Comparison of ENCODE assay signal across 1 cellular context in genomic region chr6:13711384-13711725, GRCh38.
TF ChIP-seq lines count a peak whose summit lies in the region.

No MANE protein-coding gene starts in this region.

TF ChIP-seq in H1, 55 proteins besides CTCF, POLR2A, EP300 and RAD21:
- no peak for TF ChIP-seq SIX5 (IDR thresholded peaks at IDR 0.05; ENCODE audit: low read depth, low read length)
- TF ChIP-seq KDM4A (IDR thresholded peaks at IDR 0.05; ENCODE audit: low read depth, low read length, severe bottlenecking), result peak; percentile 13
- no peak for TF ChIP-seq SIRT6 (IDR thresholded peaks at IDR 0.05; ENCODE audit: low read length)
- TF ChIP-seq PHF8 (conservative IDR thresholded peaks at IDR 0.05; ENCODE audit: low read depth, low read length), result 0 out of 2 replicates have a peak, but pooled peaks have one; percentile 39
- no peak for TF ChIP-seq USF2 (IDR thresholded peaks at IDR 0.05; ENCODE audit: low read length)
- TF ChIP-seq HDAC6 (IDR thresholded peaks at IDR 0.05; ENCODE audit: low read depth, low read length), result no peak
- peak; percentile 58; the same call in 1 of the 2 replicates for TF ChIP-seq TAF1 (IDR thresholded peaks at IDR 0.05; ENCODE audit: low read depth, low read length)
- TF ChIP-seq MAFK (IDR thresholded peaks at IDR 0.05; ENCODE audit: low read depth, low read length), result no peak
- no peak for TF ChIP-seq CHD1 (IDR thresholded peaks at IDR 0.05; ENCODE audit: low read depth, low read length)
- no peak for TF ChIP-seq NRF1 (IDR thresholded peaks at IDR 0.05; ENCODE audit: low read depth, low read length)
- TF ChIP-seq SIN3A (conservative IDR thresholded peaks at IDR 0.05 in 1 of 2, IDR thresholded peaks at IDR 0.05 in 1 of 2; ENCODE audit: low read depth in 1 of 2, low read length in 2 of 2), result 0 out of 4 replicates have a peak, but pooled peaks of 1 of the 2 experiments have one; percentile 10
TF ChIP-seq in H1: peak in this region for 4.
